In genomic region chr1:209652873-209653401, GRCh38 we compare ENCODE assay signal across 9 cellular contexts. TPM values are rescaled to one million over a fixed set of nuclear protein-coding genes. Genes with fewer than 3 reads are reported as not detected.
DNase-seq lines count a peak whose midpoint lies in the region; ATAC-seq and TF ChIP-seq lines count a peak whose summit lies in the region.
"Had no signal": no experiment of that assay in that cellular context is flagged by ENCODE, and none has a peak within 500 bp of the region (broad histone marks: within the 10 kb centered on the region; RNA-seq: fewer than 3 reads in every experiment).

No MANE protein-coding gene starts in this region.

- no peaks in the 10 kb centered on the region for H3K9me3 Mint-ChIP-seq in activated CD4-positive, alpha-beta T cell treated with anti-CD3 and anti-CD28 coated beads, Interleukin-2, amount 10 ng/mL, durations not matched to agents 7 days and 5 days
- no peaks in the 10 kb centered on the region for H3K9me3 Mint-ChIP-seq in osteocyte (ENCODE audit: unreplicated experiment)

- H3K4me1 Mint-ChIP-seq in activated CD4-positive, alpha-beta T cell treated with anti-CD3 and anti-CD28 coated beads, Interleukin-2, amount 10 ng/mL, durations not matched to agents 7 days and 5 days, result peaks cover 39% of the 10 kb centered on the region
- peaks cover 58% of the 10 kb centered on the region for H3K4me1 Mint-ChIP-seq in osteocyte (ENCODE audit: unreplicated experiment)

- H3K27ac Mint-ChIP-seq in activated CD4-positive, alpha-beta T cell treated with anti-CD3 and anti-CD28 coated beads, Interleukin-2, amount 10 ng/mL, durations not matched to agents 7 days and 5 days, result no peak overlapping the region
- H3K27ac Mint-ChIP-seq in osteocyte (ENCODE audit: unreplicated experiment), result peak overlapping the region; percentile 64

- H3K27me3 Mint-ChIP-seq in activated CD4-positive, alpha-beta T cell treated with anti-CD3 and anti-CD28 coated beads, Interleukin-2, amount 10 ng/mL, durations not matched to agents 7 days and 5 days, result no peaks in the 10 kb centered on the region
- H3K27me3 Mint-ChIP-seq in osteocyte (ENCODE audit: unreplicated experiment), result peaks cover 4% of the 10 kb centered on the region

- peaks cover 0 to 30% (median 0%) of the 10 kb centered on the region in 4 donors for H3K27me3 ChIP-seq in esophagus squamous epithelium

- no peaks in the 10 kb centered on the region for H3K36me3 Mint-ChIP-seq in activated CD4-positive, alpha-beta T cell treated with anti-CD3 and anti-CD28 coated beads, Interleukin-2, amount 10 ng/mL, durations not matched to agents 7 days and 5 days (ENCODE audit: low read depth)
- no peaks in the 10 kb centered on the region for H3K36me3 Mint-ChIP-seq in osteocyte (ENCODE audit: unreplicated experiment)

- peak overlapping the region; percentile 12 to 54 (median 34) for H3K4me3 ChIP-seq in esophagus squamous epithelium

- in situ Hi-C loops in G401 (cut with HindIII; ENCODE audit: low sequenced_read_pairs), result no loop called here

- WGBS in esophagus squamous epithelium, 2 donors, result 13 to 39% methylated on average over 2 of the region's 3 CpGs

- DNase-seq in G401 (ENCODE audit: low spot score) (peak; percentile 25), MV-4-11 (lab: John Stamatoyannopoulos, UW) (peak; percentile 28), esophagus squamous epithelium (lab: John Stamatoyannopoulos, UW) (no peak), osteocyte (ENCODE audit: extremely low spot score, unreplicated experiment) (no peak), SKM-1 treated with dmso at 0.1 percent for 144 hours (lab: John Stamatoyannopoulos, UW; ENCODE audit: unreplicated experiment) (no peak), NCI-H1930 (lab: John Stamatoyannopoulos, UW) (no peak)
- peak; percentile 12 for DNase-seq in activated CD4-positive, alpha-beta T cell treated with anti-CD3 and anti-CD28 coated beads, Interleukin-2, amount 10 ng/mL, durations not matched to agents 7 days and 5 days

- H3K36me3 ChIP-seq in esophagus squamous epithelium, result no peaks in the 10 kb centered on the region

- no peaks in the 10 kb centered on the region for H3K9me3 ChIP-seq in esophagus squamous epithelium

- POLR2A ChIA-PET in activated CD4-positive, alpha-beta T cell treated with anti-CD3 and anti-CD28 coated beads, Interleukin-2, amount 10 ng/mL, durations not matched to agents 7 days and 5 days (lab: Charles Lee), result no interaction called here

- no peak for ATAC-seq in HG02938 (IDR thresholded peaks at IDR 0.05; ENCODE audit: unreplicated experiment)

- CTCF ChIA-PET in activated CD4-positive, alpha-beta T cell treated with anti-CD3 and anti-CD28 coated beads, Interleukin-2, amount 10 ng/mL, durations not matched to agents 7 days and 5 days (lab: Charles Lee), result interaction anchor here (0.6 to 2.0 kb wide), 12 partner anchors 11 to 1606 kb away, joined by 3 to 7 read pairs (median 3); partner anchors contain the start of gene TRAF3IP3

- TF ChIP-seq CTCF in esophagus squamous epithelium (IDR thresholded peaks at IDR 0.05), result no peak
- TF ChIP-seq CTCF in osteocyte (IDR thresholded peaks at IDR 0.05), result no peak

- no peak for TF ChIP-seq POLR2A in esophagus squamous epithelium (IDR thresholded peaks at IDR 0.05)

- peaks cover 33 to 100% (median 49%) of the 10 kb centered on the region in 3 donors for H3K4me1 ChIP-seq in esophagus squamous epithelium

- no peak overlapping the region for H3K4me3 Mint-ChIP-seq in activated CD4-positive, alpha-beta T cell treated with anti-CD3 and anti-CD28 coated beads, Interleukin-2, amount 10 ng/mL, durations not matched to agents 7 days and 5 days
- H3K4me3 Mint-ChIP-seq in osteocyte (ENCODE audit: unreplicated experiment), result no peak overlapping the region
- H3K4me3 Mint-ChIP-seq: IgD-negative memory B cell had no signal

- intact Hi-C loops in esophagus squamous epithelium (cut with DNase I), result no loop called here

- peak overlapping the region; percentile 79 to 90 (median 87) for H3K27ac ChIP-seq in esophagus squamous epithelium

RNA-seq across cellular contexts. Expression of gene LAMB3, which starts 0.7 kb away (rescaled TPM):
- not detected in 2 replicates for total RNA-seq in G401 (2014; rRNA removed; shearing (Covaris generic))
- 1 to 10 TPM; 1.3 to 1.9 TPM for total RNA-seq in activated CD4-positive, alpha-beta T cell treated with anti-CD3 and anti-CD28 coated beads, Interleukin-2, amount 10 ng/mL, durations not matched to agents 7 days and 5 days
- total RNA-seq in esophagus squamous epithelium, result 100 to 1,000 TPM in 3 of 4 donors, 10 to 100 TPM in 1; 65.4 to 121 (median 113) TPM
- 2.6 and 4.1 TPM in 2 replicates for total RNA-seq in osteocyte

RNA-seq across cellular contexts. Expression of gene G0S2, which starts 22.3 kb away (rescaled TPM):
- not detected in 2 replicates for total RNA-seq in G401 (2014; rRNA removed; shearing (Covaris generic))
- total RNA-seq in activated CD4-positive, alpha-beta T cell treated with anti-CD3 and anti-CD28 coated beads, Interleukin-2, amount 10 ng/mL, durations not matched to agents 7 days and 5 days, result under 1 TPM; 0.56 to 0.64 TPM
- total RNA-seq in esophagus squamous epithelium, result 10 to 100 TPM in 1 of 4 donors, 1 to 10 TPM in 3; 6.7 to 25.2 (median 7.1) TPM
- 0.40 TPM in 1 of 2 replicates, not detected in the other for total RNA-seq in osteocyte

RNA-seq across cellular contexts. Expression of gene HSD11B1, which starts 51.7 kb away (rescaled TPM):
- not detected in 2 replicates for total RNA-seq in G401 (2014; rRNA removed; shearing (Covaris generic))
- total RNA-seq in activated CD4-positive, alpha-beta T cell treated with anti-CD3 and anti-CD28 coated beads, Interleukin-2, amount 10 ng/mL, durations not matched to agents 7 days and 5 days, result 1 to 10 TPM; 1.5 TPM
- 1 to 10 TPM in 3 of 4 donors, not detected in 1; 1.5 to 5.9 (median 4.0) TPM for total RNA-seq in esophagus squamous epithelium
- not detected in 2 replicates for total RNA-seq in osteocyte

Comparison
In these comparisons a context has a peak if more than half of its experiments do, and no peak if none do; other contexts are left out.
1. DNase-seq: peak in G401 (single experiment), MV-4-11 (single experiment) and activated CD4-positive, alpha-beta T cell treated with anti-CD3 and anti-CD28 coated beads, Interleukin-2, amount 10 ng/mL, durations not matched to agents 7 days and 5 days (single experiment); none in esophagus squamous epithelium (single experiment), osteocyte (single experiment), SKM-1 treated with dmso at 0.1 percent for 144 hours (single experiment) and NCI-H1930 (0 of 2).
2. RNA of gene LAMB3, which starts 0.7 kb away (total RNA-seq): 65.4 to 121 TPM in esophagus squamous epithelium; 2.6 to 4.1 TPM in osteocyte, 1.3 to 1.9 TPM in activated CD4-positive, alpha-beta T cell treated with anti-CD3 and anti-CD28 coated beads, Interleukin-2, amount 10 ng/mL, durations not matched to agents 7 days and 5 days and not detected in G401; every median in the first group is over 10 times any median in the second.